In genomic region chr16:87970206-87970605, GRCh38 we compare ENCODE assay signal across 1 cellular context.
A peak's percentile ranks its signal among the peaks of the same experiment; 100 is the strongest.
TF ChIP-seq lines count a peak whose summit lies in the region.

No MANE protein-coding gene starts in this region.

TF ChIP-seq in IMR-90, 13 proteins besides CTCF, POLR2A, EP300 and RAD21:
- TF ChIP-seq RCOR1 (IDR thresholded peaks at IDR 0.05; ENCODE audit: insufficient replicate concordance, low read length) (no peak), CEBPB (IDR thresholded peaks at IDR 0.05; ENCODE audit: low read depth, low read length) (peak; percentile 83), CHD1 (IDR thresholded peaks at IDR 0.05; ENCODE audit: low read depth, low read length) (no peak)
- TF ChIP-seq, protein P1, sequence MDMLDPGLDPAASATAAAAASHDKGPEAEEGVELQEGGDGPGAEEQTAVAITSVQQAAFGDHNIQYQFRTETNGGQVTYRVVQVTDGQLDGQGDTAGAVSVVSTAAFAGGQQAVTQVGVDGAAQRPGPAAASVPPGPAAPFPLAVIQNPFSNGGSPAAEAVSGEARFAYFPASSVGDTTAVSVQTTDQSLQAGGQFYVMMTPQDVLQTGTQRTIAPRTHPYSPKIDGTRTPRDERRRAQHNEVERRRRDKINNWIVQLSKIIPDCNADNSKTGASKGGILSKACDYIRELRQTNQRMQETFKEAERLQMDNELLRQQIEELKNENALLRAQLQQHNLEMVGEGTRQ (IDR thresholded peaks at IDR 0.05; ENCODE audit: low read depth, low read length), result no peak
